ENCODE assay signal across 1 cellular context in genomic region chr16:84661418-84662060, GRCh38.
TF ChIP-seq lines count a peak whose summit lies in the region.

No MANE protein-coding gene starts in this region.

TF ChIP-seq in endothelial cell of umbilical vein, 7 proteins besides CTCF, POLR2A, EP300 and RAD21:
- TF ChIP-seq POLR2AphosphoS5 (IDR thresholded peaks at IDR 0.05; ENCODE audit: insufficient read depth, low read depth, low read length) (no peak), JUN (IDR thresholded peaks at IDR 0.05; ENCODE audit: borderline replicate concordance, insufficient read depth, insufficient read length, low read depth) (no peak), MYC (IDR thresholded peaks at IDR 0.05; ENCODE audit: low read depth, low read length) (no peak), MAX (IDR thresholded peaks at IDR 0.05; ENCODE audit: insufficient read depth, insufficient read length) (no peak), EZH2 (IDR thresholded peaks at IDR 0.05; ENCODE audit: borderline replicate concordance, low read depth, low read length, severe bottlenecking) (no peak), GATA2 (IDR thresholded peaks at IDR 0.05; ENCODE audit: insufficient read depth, insufficient read length, low read depth, low read length) (no peak), FOS (IDR thresholded peaks at IDR 0.05; ENCODE audit: borderline replicate concordance, insufficient read depth, low read length) (no peak)
